Comparison of ENCODE assay signal across 21 cellular contexts in the genomic region with DNA sequence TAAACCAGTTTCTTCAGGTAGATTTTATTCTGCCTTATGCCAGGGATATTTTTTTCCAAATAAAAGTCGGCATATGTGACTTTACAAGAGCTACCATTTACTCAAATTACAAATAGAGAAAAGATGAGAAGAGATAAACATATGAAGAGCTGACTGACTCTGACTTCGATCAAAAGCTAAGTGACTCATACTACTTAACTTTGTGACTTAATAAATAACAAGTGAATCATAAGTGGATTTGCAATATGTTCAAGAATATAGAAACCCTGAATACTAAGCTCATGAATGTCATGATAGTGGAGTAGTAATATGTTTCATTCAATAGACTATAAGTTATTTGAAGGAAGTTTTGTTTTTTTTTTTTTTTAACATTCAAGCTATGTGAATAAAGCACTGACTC.
A peak's percentile ranks its signal among the peaks of the same experiment; 100 is the strongest.
DNase-seq lines count a peak whose midpoint lies in the region; ATAC-seq, FAIRE-seq and TF ChIP-seq lines count a peak whose summit lies in the region.
"Had no signal": no experiment of that assay in that cellular context is flagged by ENCODE, and none has a peak within 500 bp of the region (broad histone marks: within the 10 kb centered on the region; RNA-seq: fewer than 3 reads in every experiment).

No MANE protein-coding gene starts in this region.

- H3K4me3 Mint-ChIP-seq in activated T-cell treated with anti-CD3 and anti-CD28 coated beads, Interleukin-2, amount 50 U/mL, for 24 hours: no peak overlapping the region
- H3K4me3 Mint-ChIP-seq: activated naive CD4-positive, alpha-beta T cell treated with anti-CD3 and anti-CD28 coated beads, Interleukin-2, amount 10 ng/mL, durations not matched to agents 7 days and 5 days; immature natural killer cell; naive thymus-derived CD4-positive, alpha-beta T cell; T-cell had no signal

- H3K4me3 ChIP-seq in IMR-90 (ENCODE audit: insufficient read depth, low read depth, low read length) (no peak overlapping the region), endothelial cell of umbilical vein (replicated peaks in 1 of 3; ENCODE audit: insufficient read depth in 1 of 3, low read depth in 1 of 3, low read length in 3 of 3) (no peak overlapping the region), kidney epithelial cell (ENCODE audit: low read depth, low read length) (no peak overlapping the region)
- H3K4me3 ChIP-seq: colonic mucosa, heart left ventricle, lung, pancreas had no signal

- H3K23ac ChIP-seq in IMR-90 (ENCODE audit: low read depth, low read length): no peak overlapping the region

- dilution Hi-C loops in IMR-90 (cut with HindIII; ENCODE audit: low sequenced_read_pairs, unreplicated experiment) (no loop called here), endothelial cell of umbilical vein (cut with MboI; ENCODE audit: extremely low pct_ligation_motif_present, low sequenced_read_pairs) (no loop called here)

- H2BK15ac ChIP-seq in IMR-90 (ENCODE audit: low read depth, low read length): no peak overlapping the region

- DNase-seq in DMS 273 (lab: John Stamatoyannopoulos, UW; ENCODE audit: unreplicated experiment): peak; percentile 45
- DNase-seq in IMR-90: peak; percentile 88
- DNase-seq in endothelial cell of umbilical vein (ENCODE audit: low read depth, low spot score): no peak
- peak; percentile 35 for DNase-seq in kidney epithelial cell (ENCODE audit: low read depth)
- DNase-seq in activated T-cell treated with anti-CD3 and anti-CD28 coated beads, Interleukin-2, amount 50 U/mL, for 24 hours: no peak
- no peak for DNase-seq in posterior cingulate gyrus
- no peak for DNase-seq in stimulated activated CD4-positive, alpha-beta T cell treated with anti-CD3 and anti-CD28 coated beads, Interleukin-12 subunit alpha, Interleukin-12 subunit beta, amount 100 ng/mL, for 4 hours
- DNase-seq: activated CD4-positive, alpha-beta T cell treated with anti-CD3 and anti-CD28 coated beads, Interleukin-2, amount 50 U/mL, for 48 hours; activated naive CD4-positive, alpha-beta T cell treated with anti-CD3 and anti-CD28 coated beads, Interleukin-2, amount 10 ng/mL, durations not matched to agents 7 days and 5 days; colonic mucosa; heart left ventricle; immature natural killer cell; naive thymus-derived CD4-positive, alpha-beta T cell; NCI-H226; pancreas; stimulated activated CD4-positive, alpha-beta T cell treated with anti-CD3 and anti-CD28 coated beads, Interleukin-4, amount 100 ng/mL, for 24 hours; T-cell had no signal

- no peaks in the 10 kb centered on the region for H3K36me3 Mint-ChIP-seq in activated T-cell treated with anti-CD3 and anti-CD28 coated beads, Interleukin-2, amount 50 U/mL, for 24 hours (ENCODE audit: low read depth)
- H3K36me3 Mint-ChIP-seq: activated naive CD4-positive, alpha-beta T cell treated with anti-CD3 and anti-CD28 coated beads, Interleukin-2, amount 10 ng/mL, durations not matched to agents 7 days and 5 days; immature natural killer cell; naive thymus-derived CD4-positive, alpha-beta T cell; T-cell had no signal

- H3K79me2 ChIP-seq in endothelial cell of umbilical vein (ENCODE audit: control insufficient read depth, insufficient read depth, low read length): no peaks in the 10 kb centered on the region

- H2BK5ac ChIP-seq in IMR-90 (ENCODE audit: low read depth, low read length, poor library complexity, severe bottlenecking): peak overlapping the region; percentile 11

- H4K8ac ChIP-seq in IMR-90 (ENCODE audit: low read depth in 2 of 2, low read length in 2 of 2): no peak overlapping the region

- H3K36me3 ChIP-seq in IMR-90 (ENCODE audit: control insufficient read depth, insufficient read depth, low read length) (no peaks in the 10 kb centered on the region), endothelial cell of umbilical vein (ENCODE audit: control insufficient read depth in 2 of 2, extremely low read depth in 1 of 2, insufficient read depth in 2 of 2, low read length in 2 of 2) (no peaks in the 10 kb centered on the region), kidney epithelial cell (ENCODE audit: control insufficient read depth, insufficient read depth, low read length) (no peaks in the 10 kb centered on the region)
- H3K36me3 ChIP-seq: colonic mucosa, heart left ventricle, pancreas had no signal

- H4K5ac ChIP-seq in IMR-90 (ENCODE audit: low read depth, low read length): no peak overlapping the region

- H3K14ac ChIP-seq in IMR-90 (replicated peaks; ENCODE audit: low read depth, low read length): no peak overlapping the region

- POLR2A ChIA-PET in IMR-90 (lab: Charles Lee; ENCODE audit: unreplicated experiment): no interaction called here
- POLR2A ChIA-PET in endothelial cell of umbilical vein (lab: Charles Lee): no interaction called here

- H4K91ac ChIP-seq in IMR-90 (ENCODE audit: insufficient read depth, low read depth, low read length): no peak overlapping the region

- no peak overlapping the region for H3K9ac ChIP-seq in IMR-90 (ENCODE audit: low read depth, low read length)
- H3K9ac ChIP-seq in endothelial cell of umbilical vein (replicated peaks; ENCODE audit: extremely low read depth, insufficient read depth, low read length): no peak overlapping the region

- H3K4me1 Mint-ChIP-seq in activated T-cell treated with anti-CD3 and anti-CD28 coated beads, Interleukin-2, amount 50 U/mL, for 24 hours (ENCODE audit: low read depth): no peaks in the 10 kb centered on the region
- H3K4me1 Mint-ChIP-seq: activated naive CD4-positive, alpha-beta T cell treated with anti-CD3 and anti-CD28 coated beads, Interleukin-2, amount 10 ng/mL, durations not matched to agents 7 days and 5 days; immature natural killer cell; naive thymus-derived CD4-positive, alpha-beta T cell; T-cell had no signal

- H2AK9ac ChIP-seq in IMR-90 (replicated peaks; ENCODE audit: low read depth, low read length, poor library complexity): no peak overlapping the region

- H2AFZ ChIP-seq in IMR-90 (replicated peaks; ENCODE audit: low read length, poor library complexity) (no peak overlapping the region), endothelial cell of umbilical vein (ENCODE audit: low read depth, low read length) (no peak overlapping the region)

- H3K4me1 ChIP-seq in IMR-90 (ENCODE audit: control insufficient read depth, insufficient read depth, low read length) (peaks cover 2% of the 10 kb centered on the region), endothelial cell of umbilical vein (ENCODE audit: control insufficient read depth, extremely low read depth, insufficient read depth, low read length) (no peaks in the 10 kb centered on the region)
- H3K4me1 ChIP-seq: colonic mucosa, heart left ventricle, pancreas had no signal

- H3K9me3 ChIP-seq in IMR-90 (ENCODE audit: control insufficient read depth, insufficient read depth, low read length): no peaks in the 10 kb centered on the region
- H3K9me3 ChIP-seq in endothelial cell of umbilical vein (replicated peaks; ENCODE audit: control insufficient read depth, insufficient read depth, low read length): no peaks in the 10 kb centered on the region
- H3K9me3 ChIP-seq: colonic mucosa, heart left ventricle, pancreas had no signal

- no peak for TF ChIP-seq POLR2A in IMR-90 (IDR thresholded peaks at IDR 0.05; ENCODE audit: low read depth, low read length)
- no peak for TF ChIP-seq POLR2A in endothelial cell of umbilical vein (IDR thresholded peaks at IDR 0.05; ENCODE audit: low read depth, low read length)

- H2AK5ac ChIP-seq in IMR-90 (ENCODE audit: low read depth, low read length): no peak overlapping the region

- H3K56ac ChIP-seq in IMR-90 (ENCODE audit: extremely low read depth, insufficient read depth, low read length): no peak overlapping the region

- ATAC-seq in IMR-90 (ENCODE audit: low read depth) (peak; percentile 75), HG02970 (IDR thresholded peaks at IDR 0.05; ENCODE audit: low FRiP score, unreplicated experiment) (no peak)
- ATAC-seq: heart left ventricle; naive thymus-derived CD4-positive, alpha-beta T cell; pancreas; T-cell had no signal

- H2BK20ac ChIP-seq in IMR-90 (ENCODE audit: low read depth, low read length): no peak overlapping the region

- no peak overlapping the region for H3K18ac ChIP-seq in IMR-90 (ENCODE audit: low read depth, low read length)

- H3K27me3 Mint-ChIP-seq in activated T-cell treated with anti-CD3 and anti-CD28 coated beads, Interleukin-2, amount 50 U/mL, for 24 hours: no peaks in the 10 kb centered on the region
- H3K27me3 Mint-ChIP-seq: activated naive CD4-positive, alpha-beta T cell treated with anti-CD3 and anti-CD28 coated beads, Interleukin-2, amount 10 ng/mL, durations not matched to agents 7 days and 5 days; naive thymus-derived CD4-positive, alpha-beta T cell; T-cell had no signal

- no CpG with 5 or more reads among the region's 2 CpGs for WGBS in IMR-90 (ENCODE audit: extremely low coverage in 2 of 2, insufficient read length in 1 of 2), 2 experiments

- no peak overlapping the region for H2BK120ac ChIP-seq in IMR-90 (ENCODE audit: low read depth, low read length)

- no peak overlapping the region for H3K4ac ChIP-seq in IMR-90 (ENCODE audit: low read depth, low read length)

- H3K79me1 ChIP-seq in IMR-90 (ENCODE audit: low read depth in 1 of 2, low read length in 2 of 2): no peaks in the 10 kb centered on the region

- H3K27ac Mint-ChIP-seq in activated T-cell treated with anti-CD3 and anti-CD28 coated beads, Interleukin-2, amount 50 U/mL, for 24 hours: no peak overlapping the region
- H3K27ac Mint-ChIP-seq: activated naive CD4-positive, alpha-beta T cell treated with anti-CD3 and anti-CD28 coated beads, Interleukin-2, amount 10 ng/mL, durations not matched to agents 7 days and 5 days; immature natural killer cell; naive thymus-derived CD4-positive, alpha-beta T cell; T-cell had no signal

- BruUV-seq in IMR-90 (replicated peaks; lab: Mats Ljungman, UMichigan): no TSS peak
- BruUV-seq in endothelial cell of umbilical vein (replicated peaks; lab: Mats Ljungman, UMichigan): no TSS peak

- H3K9me3 Mint-ChIP-seq in activated T-cell treated with anti-CD3 and anti-CD28 coated beads, Interleukin-2, amount 50 U/mL, for 24 hours: peaks cover 10% of the 10 kb centered on the region

- in situ Hi-C loops in IMR-90 (cut with MboI; ENCODE audit: low sequenced_read_pairs): loop anchor here (25.0 kb wide), 1 partner anchor 1689 kb away; no protein-coding TSS in a partner anchor

- no peak overlapping the region for H3K4me2 ChIP-seq in IMR-90 (ENCODE audit: low read depth, low read length)
- no peak overlapping the region for H3K4me2 ChIP-seq in endothelial cell of umbilical vein (ENCODE audit: insufficient read depth, low read length)

- FAIRE-seq in endothelial cell of umbilical vein (lab: Jason Lieb, UNC): no peak
- FAIRE-seq: GM12892 had no signal

- TF ChIP-seq RAD21 in IMR-90 (IDR thresholded peaks at IDR 0.05; ENCODE audit: low read length): no peak

- intact Hi-C loops in IMR-90 (cut with micrococcal nuclease): no loop called here
- intact Hi-C loops in endothelial cell of umbilical vein (cut with micrococcal nuclease): no loop called here
- intact Hi-C loops in posterior cingulate gyrus (cut with DNase I): no loop called here

- H3K27me3 ChIP-seq in IMR-90 (ENCODE audit: control insufficient read depth, insufficient read depth, low read length) (no peaks in the 10 kb centered on the region), endothelial cell of umbilical vein (ENCODE audit: control insufficient read depth in 2 of 2, insufficient read depth in 2 of 2, low read length in 2 of 2) (no peaks in the 10 kb centered on the region), kidney epithelial cell (ENCODE audit: control insufficient read depth, insufficient read depth, low read length) (no peaks in the 10 kb centered on the region)
- H3K27me3 ChIP-seq: colonic mucosa, heart left ventricle, pancreas had no signal

- H4K20me1 ChIP-seq in IMR-90 (ENCODE audit: insufficient read depth, low read length) (no peaks in the 10 kb centered on the region), endothelial cell of umbilical vein (replicated peaks; ENCODE audit: control insufficient read depth, extremely low read depth, insufficient read depth, low read length) (no peaks in the 10 kb centered on the region)

- H3K27ac ChIP-seq in IMR-90 (ENCODE audit: insufficient read depth, low read length): no peak overlapping the region
- H3K27ac ChIP-seq in endothelial cell of umbilical vein (ENCODE audit: insufficient read depth, low read depth, low read length): no peak overlapping the region
- H3K27ac ChIP-seq: colonic mucosa, heart left ventricle, pancreas, VCaP had no signal

- CTCF ChIA-PET in IMR-90 (lab: Yijun Ruan, JAX): no interaction called here
- CTCF ChIA-PET in endothelial cell of umbilical vein (lab: Charles Lee): interaction anchor here (0.9 to 1.5 kb wide), 5 partner anchors 10 to 219 kb away, joined by 3 to 12 read pairs (median 4); no protein-coding TSS in a partner anchor

- TF ChIP-seq CTCF in IMR-90 (conservative IDR thresholded peaks at IDR 0.05; ENCODE audit: low read depth, low read length) (no peak), endothelial cell of umbilical vein (IDR thresholded peaks at IDR 0.05; ENCODE audit: extremely low read depth in 1 of 2, insufficient read depth in 1 of 2, low read depth in 1 of 2, low read length in 2 of 2) (no peak), kidney epithelial cell (IDR thresholded peaks at IDR 0.05; ENCODE audit: insufficient read depth, low read length, poor library complexity, severe bottlenecking) (no peak)

- H3K9me1 ChIP-seq in IMR-90 (ENCODE audit: insufficient read depth, low read length): no peaks in the 10 kb centered on the region
- H3K9me1 ChIP-seq in endothelial cell of umbilical vein (replicated peaks; ENCODE audit: control insufficient read depth, extremely low read depth, insufficient read depth, low read length): no peaks in the 10 kb centered on the region

Comparison
In these comparisons a context has a peak if more than half of its experiments do, and no peak if none do; other contexts are left out.
1. DNase-seq: peak in DMS 273 (single experiment), IMR-90 (single experiment) and kidney epithelial cell (single experiment); none in endothelial cell of umbilical vein (single experiment), activated T-cell treated with anti-CD3 and anti-CD28 coated beads, Interleukin-2, amount 50 U/mL, for 24 hours (single experiment), posterior cingulate gyrus (0 of 10) and stimulated activated CD4-positive, alpha-beta T cell treated with anti-CD3 and anti-CD28 coated beads, Interleukin-12 subunit alpha, Interleukin-12 subunit beta, amount 100 ng/mL, for 4 hours (single experiment).